ENCODE assay signal across 19 cellular contexts in the genomic region with DNA sequence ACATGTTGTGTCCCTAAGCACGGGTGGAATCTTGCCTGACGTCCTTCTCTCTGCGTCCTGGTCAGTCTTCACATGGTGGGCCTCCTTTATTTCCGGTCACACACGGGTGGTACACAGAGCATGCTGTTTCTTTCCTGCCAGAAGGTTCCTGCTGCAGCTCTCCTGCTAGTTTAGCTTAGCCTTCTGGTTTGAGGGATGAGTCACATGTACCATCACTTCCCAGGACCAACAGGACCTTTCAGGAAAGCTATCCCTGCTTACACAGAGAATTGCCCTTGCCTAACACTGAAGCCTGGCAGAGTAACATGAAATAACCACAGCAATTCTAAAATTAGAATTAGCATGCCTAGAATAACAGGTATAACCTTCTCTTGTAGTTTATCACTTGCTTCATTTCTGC. TPM values are rescaled to one million over a fixed set of nuclear protein-coding genes. Genes with fewer than 3 reads are reported as not detected.
"Had no signal": no experiment of that assay in that cellular context is flagged by ENCODE, and none has a peak within 500 bp of the region (broad histone marks: within the 10 kb centered on the region; RNA-seq: fewer than 3 reads in every experiment).

No MANE protein-coding gene starts in this region.

RNA-seq across cellular contexts. Expression of a gene that starts 8.5 kb away (rescaled TPM):
- total RNA-seq: kidney, kidney epithelial cell, left colon, left lobe of liver, left lung, left ventricle myocardium inferior, left ventricle myocardium superior, lower leg skin, lung microvascular endothelial cell, mesenteric fat pad, mononuclear cell, mucosa of gallbladder, myocyte had no signal
- polyA plus RNA-seq: immature natural killer cell; keratinocyte; liver; lung; naive thymus-derived CD4-positive, alpha-beta T cell; naive thymus-derived CD8-positive, alpha-beta T cell had no signal

RNA-seq across cellular contexts. Expression of a gene that starts 45.2 kb away (rescaled TPM):
- total RNA-seq: naive thymus-derived CD8-positive, alpha-beta T cell had no signal
- polyA plus RNA-seq: naive thymus-derived CD4-positive, alpha-beta T cell; naive thymus-derived CD8-positive, alpha-beta T cell had no signal
